22 cellular contexts compared by ENCODE assay signal in genomic region chr2:69087211-69087911, GRCh38.
DNase-seq lines count a peak whose midpoint lies in the region; ATAC-seq and TF ChIP-seq lines count a peak whose summit lies in the region.
"Had no signal": no experiment of that assay in that cellular context is flagged by ENCODE, and none has a peak within 500 bp of the region (broad histone marks: within the 10 kb centered on the region; RNA-seq: fewer than 3 reads in every experiment).

No MANE protein-coding gene starts in this region.

- DNase-seq in Daoy (ENCODE audit: low read depth) (peak; percentile 7), Panc1 (ENCODE audit: low read depth, low spot score) (no peak), fibroblast of the aortic adventitia (ENCODE audit: low read depth) (peak; percentile 62), neural crest cell (ENCODE audit: low read depth, low spot score) (no peak), DMS153 (lab: John Stamatoyannopoulos, UW) (no peak), DMS 273 (lab: John Stamatoyannopoulos, UW; ENCODE audit: unreplicated experiment) (no peak), NCI-H1930 (lab: John Stamatoyannopoulos, UW) (no peak)
- DNase-seq: activated CD4-positive, alpha-beta T cell treated with anti-CD3 and anti-CD28 coated beads for 4 hours; activated naive CD4-positive, alpha-beta T cell; activated T-cell treated with anti-CD3 and anti-CD28 coated beads, Interleukin-2, amount 50 U/mL, for 24 hours; BE2C; Kasumi-1; NCI-H1092 treated with DMSO at 0.1 percent for 48 hours; NCI-H510A treated with DMSO at 0.1 percent for 48 hours; occipital lobe; stimulated activated CD4-positive, alpha-beta T cell treated with anti-CD3 and anti-CD28 coated beads, Interleukin-2, amount 100 ng/mL, for 48 hours; substantia nigra had no signal

- H3K4me1 ChIP-seq in Panc1 (ENCODE audit: control insufficient read depth, insufficient read depth, low read length): peaks cover 22% of the 10 kb centered on the region
- H3K4me1 ChIP-seq: BE2C had no signal

- H3K4me3 Mint-ChIP-seq in neural crest cell: no peak overlapping the region
- H3K4me3 Mint-ChIP-seq: activated T-cell treated with anti-CD3 and anti-CD28 coated beads, Interleukin-2, amount 50 U/mL, for 24 hours; stimulated activated effector memory CD8-positive, alpha-beta T cell treated with anti-CD3 and anti-CD28 coated beads, Interleukin-12 subunit alpha, Interleukin-12 subunit beta, amount 100 ng/mL, for 72 hours; T-helper 1 cell treated with Interleukin-12 subunit alpha and Interleukin-12 subunit beta and Interleukin-4 antibody, amounts not matched to agents 30 μg/mL and 1 μg/mL, for 36 hours had no signal

- POLR2A ChIA-PET in Panc1 (lab: Charles Lee): no interaction called here

- no peaks in the 10 kb centered on the region for H3K27me3 ChIP-seq in Panc1 (ENCODE audit: control insufficient read depth, insufficient read depth, low read length)
- H3K27me3 ChIP-seq: BE2C, cardiac muscle cell had no signal

- no peak for TF ChIP-seq CTCF in Panc1 (IDR thresholded peaks at IDR 0.05)
- TF ChIP-seq CTCF in fibroblast of the aortic adventitia (IDR thresholded peaks at IDR 0.05; ENCODE audit: insufficient read depth, low read length): no peak
- TF ChIP-seq CTCF in neural crest cell (conservative IDR thresholded peaks at IDR 0.05): no peak

- in situ Hi-C loops in Panc1 (cut with HindIII; ENCODE audit: low pct_unique_long_range_greater_than_20kb, low sequenced_read_pairs): no loop called here

- ATAC-seq in Panc1 (no peak), GM21723 (IDR thresholded peaks at IDR 0.05; ENCODE audit: unreplicated experiment) (no peak)
- ATAC-seq: stimulated activated effector memory CD8-positive, alpha-beta T cell treated with anti-CD3 and anti-CD28 coated beads, Interleukin-12 subunit alpha, Interleukin-12 subunit beta, amount 100 ng/mL, for 72 hours had no signal

- no peaks in the 10 kb centered on the region; the same call in 1 of the 2 replicates for H3K36me3 ChIP-seq in Panc1 (ENCODE audit: control insufficient read depth, insufficient read depth, low read length)
- H3K36me3 ChIP-seq: BE2C had no signal

- intact Hi-C loops in Panc1 (cut with micrococcal nuclease; ENCODE audit: unreplicated experiment): no loop called here

- H3K9me3 Mint-ChIP-seq in neural crest cell: no peaks in the 10 kb centered on the region
- H3K9me3 Mint-ChIP-seq: activated T-cell treated with anti-CD3 and anti-CD28 coated beads, Interleukin-2, amount 50 U/mL, for 24 hours; stimulated activated effector memory CD8-positive, alpha-beta T cell treated with anti-CD3 and anti-CD28 coated beads, Interleukin-12 subunit alpha, Interleukin-12 subunit beta, amount 100 ng/mL, for 72 hours; T-helper 1 cell treated with Interleukin-12 subunit alpha and Interleukin-12 subunit beta and Interleukin-4 antibody, amounts not matched to agents 30 μg/mL and 1 μg/mL, for 36 hours had no signal

- no TSS peak for BruUV-seq in Panc1 (replicated peaks; lab: Mats Ljungman, UMichigan)

- peak overlapping the region; percentile 84 for H3K27ac Mint-ChIP-seq in neural crest cell (ENCODE audit: unreplicated experiment)
- H3K27ac Mint-ChIP-seq: activated T-cell treated with anti-CD3 and anti-CD28 coated beads, Interleukin-2, amount 50 U/mL, for 24 hours; stimulated activated effector memory CD8-positive, alpha-beta T cell treated with anti-CD3 and anti-CD28 coated beads, Interleukin-12 subunit alpha, Interleukin-12 subunit beta, amount 100 ng/mL, for 72 hours; T-helper 1 cell treated with Interleukin-12 subunit alpha and Interleukin-12 subunit beta and Interleukin-4 antibody, amounts not matched to agents 30 μg/mL and 1 μg/mL, for 36 hours had no signal

- CTCF ChIA-PET in Panc1 (lab: Charles Lee): no interaction called here

- peak overlapping the region; percentile 78; the same call in 1 of the 2 replicates for H3K27ac ChIP-seq in Panc1 (ENCODE audit: low read length)
- H3K27ac ChIP-seq: cardiac muscle cell, HL-60 had no signal

- no peaks in the 10 kb centered on the region for H3K27me3 Mint-ChIP-seq in neural crest cell (ENCODE audit: low read depth)

- H3K9me3 ChIP-seq in Panc1 (ENCODE audit: control insufficient read depth, insufficient read depth, low read depth, low read length): no peaks in the 10 kb centered on the region
- H3K9me3 ChIP-seq: BE2C had no signal

- H3K36me3 Mint-ChIP-seq in neural crest cell (ENCODE audit: low read depth): peaks cover 6% of the 10 kb centered on the region
- H3K36me3 Mint-ChIP-seq: stimulated activated effector memory CD8-positive, alpha-beta T cell treated with anti-CD3 and anti-CD28 coated beads, Interleukin-12 subunit alpha, Interleukin-12 subunit beta, amount 100 ng/mL, for 72 hours had no signal

- no peaks in the 10 kb centered on the region for H3K4me1 Mint-ChIP-seq in neural crest cell
- H3K4me1 Mint-ChIP-seq: stimulated activated effector memory CD8-positive, alpha-beta T cell treated with anti-CD3 and anti-CD28 coated beads, Interleukin-12 subunit alpha, Interleukin-12 subunit beta, amount 100 ng/mL, for 72 hours had no signal

- H3K4me3 ChIP-seq in Panc1 (ENCODE audit: low read depth in 2 of 2, low read length in 2 of 2) (no peak overlapping the region), fibroblast of the aortic adventitia (ENCODE audit: low read depth, low read length) (no peak overlapping the region)
- H3K4me3 ChIP-seq: cardiac muscle cell had no signal

Comparison
In these comparisons a context has a peak if more than half of its experiments do, and no peak if none do; other contexts are left out.
1. DNase-seq: peak in Daoy (single experiment) and fibroblast of the aortic adventitia (single experiment); none in Panc1 (single experiment), neural crest cell (single experiment), DMS153 (single experiment), DMS 273 (single experiment) and NCI-H1930 (0 of 2).